In genomic region chr12:28996688-28997087, GRCh38 we compare ENCODE assay signal across 23 cellular contexts.
"Had no signal": no experiment of that assay in that cellular context is flagged by ENCODE, and none has a peak within 500 bp of the region (broad histone marks: within the 10 kb centered on the region; RNA-seq: fewer than 3 reads in every experiment).

No MANE protein-coding gene starts in this region.

- H3K4me1 ChIP-seq: left lung, lower lobe of right lung, pancreas, prostate gland, sigmoid colon, spleen, tibial nerve, uterus had no signal

- H3K27me3 ChIP-seq: left lung, pancreas, sigmoid colon, spleen, tibial nerve, uterus had no signal

- DNase-seq: hippocampal formation; kidney glomerular epithelial cell; left cardiac atrium; left lung; lower lobe of right lung; mammary epithelial cell; mesenchymal stem cell; naive thymus-derived CD8-positive, alpha-beta T cell; nucleus accumbens; pancreas; posterior cingulate gyrus; retina; right cardiac atrium; sigmoid colon; small intestine; spleen; stimulated activated CD4-positive, alpha-beta T cell treated with anti-CD3 and anti-CD28 coated beads, Interleukin-4, amount 100 ng/mL, for 24 hours; stimulated activated naive CD4-positive, alpha-beta T cell; substantia nigra; uterus had no signal

- H3K4me3 ChIP-seq: left lung, lower lobe of right lung, pancreas, prostate gland, sigmoid colon, spleen, tibial nerve, uterus had no signal

- H3K36me3 ChIP-seq: left lung, lower lobe of right lung, pancreas, prostate gland, sigmoid colon, spleen, tibial nerve, uterus had no signal

- H3K27ac ChIP-seq: left lung, lower lobe of right lung, pancreas, prostate gland, sigmoid colon, spleen, tibial nerve, uterus had no signal

- ATAC-seq: left lung; lower lobe of right lung; naive thymus-derived CD8-positive, alpha-beta T cell; pancreas; right cardiac atrium; stimulated activated effector memory CD8-positive, alpha-beta T cell treated with anti-CD3 and anti-CD28 coated beads, Interleukin-12 subunit alpha, Interleukin-12 subunit beta, amount 100 ng/mL, for 72 hours had no signal

- H3K9me3 ChIP-seq: left lung, lower lobe of right lung, pancreas, prostate gland, sigmoid colon, spleen, tibial nerve, uterus had no signal
